8 cellular contexts compared by ENCODE assay signal in genomic region chr2:37925063-37925897, GRCh38. TPM values are rescaled to one million over a fixed set of nuclear protein-coding genes. Genes with fewer than 3 reads are reported as not detected.
DNase-seq lines count a peak whose midpoint lies in the region; ATAC-seq and TF ChIP-seq lines count a peak whose summit lies in the region.

Gene RMDN2, plus strand, starts transcription at chr2:37925287. Its CDS starts 3,991 bp downstream, at chr2:37929278.

- DNase-seq in AG08395 (ENCODE audit: low spot score) (peak; percentile 90), NCI-H510A (lab: John Stamatoyannopoulos, UW) (peak; percentile 87), chondrocyte (ENCODE audit: low spot score) (peak; percentile 96), kidney tubule cell (ENCODE audit: low spot score) (peak; percentile 95)
- peak; percentile 60 to 74 for DNase-seq in activated CD4-positive, alpha-beta T cell treated with anti-CD3 and anti-CD28 coated beads for 24 hours (ENCODE audit: low read depth in 2 of 2)
- DNase-seq in stimulated activated CD4-positive, alpha-beta T cell treated with anti-CD3 and anti-CD28 coated beads, Interleukin-1b, Interleukin-23, amount 100 ng/mL, for 24 hours (ENCODE audit: low read depth in 4 of 4, low spot score in 1 of 4) = peak; percentile 53 to 75 (median 68)

- H3K27ac Mint-ChIP-seq in chondrocyte (ENCODE audit: unreplicated experiment) = peak within 1 kb of the TSS; percentile 92

- peak; percentile 25 for TF ChIP-seq CTCF in chondrocyte (IDR thresholded peaks at IDR 0.05)

- H3K36me3 Mint-ChIP-seq in chondrocyte (ENCODE audit: low read depth) = peaks cover 2% of the 10 kb centered on the region

- peak within 1 kb of the TSS; percentile 89 for H3K4me3 Mint-ChIP-seq in chondrocyte (ENCODE audit: unreplicated experiment)

- peaks cover 34% of the 10 kb centered on the region for H3K4me1 Mint-ChIP-seq in chondrocyte (ENCODE audit: low read depth)

- ATAC-seq in GM18909 (IDR thresholded peaks at IDR 0.05; ENCODE audit: poor library complexity, unreplicated experiment) = peak; percentile 90
- ATAC-seq in HG03175 (IDR thresholded peaks at IDR 0.05; ENCODE audit: unreplicated experiment) = peak; percentile 94

- H3K27me3 Mint-ChIP-seq in chondrocyte (ENCODE audit: low read depth) = no peaks in the 10 kb centered on the region

- H3K9me3 Mint-ChIP-seq in chondrocyte (ENCODE audit: low read depth) = no peaks in the 10 kb centered on the region

RNA-seq across cellular contexts. Expression of gene RMDN2, which starts in this region (rescaled TPM):
- 8.1 to 13.2 TPM (median 8.2 TPM) in 3 replicates for total RNA-seq in chondrocyte

Comparison
In these comparisons a context has a peak if more than half of its experiments do, and no peak if none do; other contexts are left out.
1. Peak in every context shown above with its lines: DNase-seq and ATAC-seq.